Comparison of ENCODE assay signal across 26 cellular contexts in genomic region chr9:123208626-123209174, GRCh38.
"Had no signal": no experiment of that assay in that cellular context is flagged by ENCODE, and none has a peak within 500 bp of the region (broad histone marks: within the 10 kb centered on the region; RNA-seq: fewer than 3 reads in every experiment).

No MANE protein-coding gene starts in this region.

- H3K27me3 Mint-ChIP-seq: activated naive CD8-positive, alpha-beta T cell treated with anti-CD3 and anti-CD28 coated beads, Interleukin-2, amount 10 ng/mL, durations not matched to agents 7 days and 5 days; central memory CD8-positive, alpha-beta T cell; naive thymus-derived CD8-positive, alpha-beta T cell; stimulated activated naive CD8-positive, alpha-beta T cell treated with anti-CD3 and anti-CD28 coated beads, Interleukin-15, Interleukin-2, amounts not matched to agents 100 ng/mL and 50 ng/mL, for 24 hours had no signal

- DNase-seq: activated CD4-positive, alpha-beta T cell treated with anti-CD3 and anti-CD28 coated beads for 48 hours; activated CD4-positive, alpha-beta T cell treated with anti-CD3 and anti-CD28 coated beads, Interleukin-2, amount 50 U/mL, for 48 hours; activated CD8-positive, alpha-beta memory T cell treated with anti-CD3 and anti-CD28 coated beads for 24 hours; activated effector memory CD4-positive, alpha-beta T cell treated with Interleukin-2 at 50 U/mL for 16 hours; activated naive CD4-positive, alpha-beta T cell treated with anti-CD3 and anti-CD28 coated beads for 36 hours; activated naive CD8-positive, alpha-beta T cell treated with anti-CD3 and anti-CD28 coated beads, Interleukin-2, amount 10 ng/mL, durations not matched to agents 7 days and 5 days; amniotic stem cell; dermis blood vessel endothelial cell; effector CD4-positive, alpha-beta T cell; foreskin melanocyte; mammary epithelial cell; midbrain; naive thymus-derived CD8-positive, alpha-beta T cell; nucleus accumbens; pancreas; psoas muscle; stimulated activated CD4-positive, alpha-beta T cell treated with anti-CD3 and anti-CD28 coated beads, Interleukin-15, amount 100 ng/mL, for 24 hours; stimulated activated CD4-positive, alpha-beta T cell treated with anti-CD3 and anti-CD28 coated beads, Interleukin-2, amount 100 ng/mL, for 24 hours; upper lobe of left lung had no signal

- H3K9me3 Mint-ChIP-seq: activated naive CD4-positive, alpha-beta T cell treated with anti-CD3 and anti-CD28 coated beads for 36 hours; activated naive CD8-positive, alpha-beta T cell treated with anti-CD3 and anti-CD28 coated beads, Interleukin-2, amount 10 ng/mL, durations not matched to agents 7 days and 5 days; central memory CD8-positive, alpha-beta T cell; naive thymus-derived CD8-positive, alpha-beta T cell; neural crest cell; stimulated activated naive CD8-positive, alpha-beta T cell treated with anti-CD3 and anti-CD28 coated beads, Interleukin-15, Interleukin-2, amounts not matched to agents 100 ng/mL and 50 ng/mL, for 24 hours had no signal

- H3K9me3 ChIP-seq: esophagus muscularis mucosa, pancreas, psoas muscle, thoracic aorta, upper lobe of left lung had no signal

- H3K4me1 Mint-ChIP-seq: activated naive CD8-positive, alpha-beta T cell treated with anti-CD3 and anti-CD28 coated beads, Interleukin-2, amount 10 ng/mL, durations not matched to agents 7 days and 5 days; central memory CD8-positive, alpha-beta T cell; neural crest cell had no signal

- H3K36me3 ChIP-seq: esophagus muscularis mucosa, pancreas, thoracic aorta, upper lobe of left lung had no signal

- H3K27ac ChIP-seq: esophagus muscularis mucosa, pancreas, psoas muscle, thoracic aorta, upper lobe of left lung, VCaP had no signal

- H3K4me3 ChIP-seq: esophagus muscularis mucosa, pancreas, psoas muscle, thoracic aorta, upper lobe of left lung had no signal

- ATAC-seq: activated CD4-positive, CD25-positive, alpha-beta regulatory T cell treated with anti-CD3 and anti-CD28 coated beads, Interleukin-2, amount 50 U/mL, for 24 hours; naive thymus-derived CD8-positive, alpha-beta T cell; pancreas; psoas muscle had no signal

- H3K36me3 Mint-ChIP-seq: activated naive CD8-positive, alpha-beta T cell treated with anti-CD3 and anti-CD28 coated beads, Interleukin-2, amount 10 ng/mL, durations not matched to agents 7 days and 5 days had no signal

- H3K4me3 Mint-ChIP-seq: activated naive CD4-positive, alpha-beta T cell treated with anti-CD3 and anti-CD28 coated beads for 36 hours; activated naive CD8-positive, alpha-beta T cell treated with anti-CD3 and anti-CD28 coated beads, Interleukin-2, amount 10 ng/mL, durations not matched to agents 7 days and 5 days; central memory CD8-positive, alpha-beta T cell; naive thymus-derived CD8-positive, alpha-beta T cell; neural crest cell; stimulated activated naive CD8-positive, alpha-beta T cell treated with anti-CD3 and anti-CD28 coated beads, Interleukin-15, Interleukin-2, amounts not matched to agents 100 ng/mL and 50 ng/mL, for 24 hours had no signal

- H3K4me1 ChIP-seq: pancreas, psoas muscle, upper lobe of left lung had no signal

- H3K27me3 ChIP-seq: esophagus muscularis mucosa, pancreas, upper lobe of left lung had no signal

- H3K27ac Mint-ChIP-seq: activated naive CD4-positive, alpha-beta T cell treated with anti-CD3 and anti-CD28 coated beads for 36 hours; activated naive CD8-positive, alpha-beta T cell treated with anti-CD3 and anti-CD28 coated beads, Interleukin-2, amount 10 ng/mL, durations not matched to agents 7 days and 5 days; naive thymus-derived CD8-positive, alpha-beta T cell; stimulated activated naive CD8-positive, alpha-beta T cell treated with anti-CD3 and anti-CD28 coated beads, Interleukin-15, Interleukin-2, amounts not matched to agents 100 ng/mL and 50 ng/mL, for 24 hours had no signal
